In genomic region chr1:41673355-41673754, GRCh38 we compare ENCODE assay signal across 10 cellular contexts.
DNase-seq lines count a peak whose midpoint lies in the region; ATAC-seq and TF ChIP-seq lines count a peak whose summit lies in the region.
"Had no signal": no experiment of that assay in that cellular context is flagged by ENCODE, and none has a peak within 500 bp of the region (broad histone marks: within the 10 kb centered on the region; RNA-seq: fewer than 3 reads in every experiment).

No MANE protein-coding gene starts in this region.

- H3K27ac ChIP-seq in KMS-11, result peak overlapping the region; percentile 92
- H3K27ac ChIP-seq in spleen, result peak overlapping the region; percentile 4 to 80 (median 50)
- no peak overlapping the region for H3K27ac ChIP-seq in SK-N-SH (ENCODE audit: low read depth in 2 of 2, low read length in 1 of 2)

- no peaks in the 10 kb centered on the region for H3K36me3 Mint-ChIP-seq in activated naive CD8-positive, alpha-beta T cell treated with anti-CD3 and anti-CD28 coated beads for 36 hours

- H4K20me1 ChIP-seq in KMS-11 (ENCODE audit: insufficient read depth), result no peaks in the 10 kb centered on the region
- no peaks in the 10 kb centered on the region for H4K20me1 ChIP-seq in SK-N-SH (ENCODE audit: insufficient read depth)

- TF ChIP-seq EP300 in SK-N-SH (IDR thresholded peaks at IDR 0.05; ENCODE audit: borderline replicate concordance in 1 of 2, low read depth in 1 of 2, low read length in 1 of 2), result no peak

- intact Hi-C loops in spleen (cut with DNase I; ENCODE audit: low total_unique reads), result no loop called here

- H2AFZ ChIP-seq in KMS-11 (ENCODE audit: low read depth) (peak overlapping the region; percentile 66), SK-N-SH (ENCODE audit: low read depth) (no peak overlapping the region)

- H3K9me3 Mint-ChIP-seq in activated naive CD8-positive, alpha-beta T cell treated with anti-CD3 and anti-CD28 coated beads for 36 hours, result no peaks in the 10 kb centered on the region

- peak overlapping the region; percentile 96 for H3K4me2 ChIP-seq in KMS-11
- no peak overlapping the region for H3K4me2 ChIP-seq in SK-N-SH
- H3K4me2 ChIP-seq: A549 had no signal

- H3K4me3 Mint-ChIP-seq in activated naive CD8-positive, alpha-beta T cell treated with anti-CD3 and anti-CD28 coated beads for 36 hours, result peak overlapping the region; percentile 63

- peak overlapping the region; percentile 72 for H3K27ac Mint-ChIP-seq in activated naive CD8-positive, alpha-beta T cell treated with anti-CD3 and anti-CD28 coated beads for 36 hours

- H3K36me3 ChIP-seq in KMS-11 (ENCODE audit: insufficient read depth) (no peaks in the 10 kb centered on the region), spleen (no peaks in the 10 kb centered on the region), SK-N-SH (replicated peaks in 1 of 2; ENCODE audit: control insufficient read depth in 1 of 2, insufficient read depth in 2 of 2, low read length in 1 of 2) (no peaks in the 10 kb centered on the region)
- H3K36me3 ChIP-seq: heart right ventricle had no signal

- POLR2A ChIA-PET in SK-N-SH (lab: Yijun Ruan, JAX), result no interaction called here

- H3K4me1 ChIP-seq in KMS-11 (ENCODE audit: low read depth, poor library complexity, severe bottlenecking) (peaks cover 73% of the 10 kb centered on the region), spleen (peaks cover 15 to 44% (median 32%) of the 10 kb centered on the region in 6 donors), SK-N-SH (ENCODE audit: control insufficient read depth in 1 of 2, insufficient read depth in 2 of 2, low read depth in 1 of 2, low read length in 1 of 2) (peaks cover 13 to 15% of the 10 kb centered on the region in 2 experiments; a peak in 2 of 4 replicates)

- no peaks in the 10 kb centered on the region for H3K9me3 ChIP-seq in spleen
- H3K9me3 ChIP-seq in SK-N-SH, result no peaks in the 10 kb centered on the region
- H3K9me3 ChIP-seq: A549, heart right ventricle had no signal

- H3K4me1 Mint-ChIP-seq in activated naive CD8-positive, alpha-beta T cell treated with anti-CD3 and anti-CD28 coated beads for 36 hours, result peaks cover 60% of the 10 kb centered on the region

- no peak for TF ChIP-seq RAD21 in SK-N-SH (IDR thresholded peaks at IDR 0.05; ENCODE audit: low read length)

- H3K9me2 ChIP-seq in SK-N-SH, result no peaks in the 10 kb centered on the region

- no peak overlapping the region for H3K4me3 ChIP-seq in KMS-11 (IDR thresholded peaks at IDR 0.05; ENCODE audit: insufficient read depth, low read depth, low read length)
- H3K4me3 ChIP-seq in spleen, result peak overlapping the region in 2 of 8 donors; percentile 16 to 46
- no peak overlapping the region for H3K4me3 ChIP-seq in SK-N-SH (ENCODE audit: low read depth in 2 of 2, low read length in 1 of 2)
- H3K4me3 ChIP-seq: A549, heart right ventricle had no signal

- no peaks in the 10 kb centered on the region for H3K27me3 Mint-ChIP-seq in activated naive CD8-positive, alpha-beta T cell treated with anti-CD3 and anti-CD28 coated beads for 36 hours

- H3K9ac ChIP-seq in KMS-11, result peak overlapping the region; percentile 67
- H3K9ac ChIP-seq in SK-N-SH, result no peak overlapping the region

- no peaks in the 10 kb centered on the region for H3F3A ChIP-seq in SK-N-SH (replicated peaks; ENCODE audit: insufficient read depth)

- CTCF ChIA-PET in SK-N-SH (lab: Yijun Ruan, JAX), result interaction anchor here (0.9 to 2.6 kb wide), 5 partner anchors 11 to 500 kb away, joined by 3 to 11 read pairs (median 5); no protein-coding TSS in a partner anchor

- peak; percentile 57 to 66 for ATAC-seq in activated CD4-positive, CD25-positive, alpha-beta regulatory T cell treated with anti-CD3 and anti-CD28 coated beads, Interleukin-2, amount 50 U/mL, for 24 hours
- no peak for ATAC-seq in HG03520 (IDR thresholded peaks at IDR 0.05; ENCODE audit: unreplicated experiment)
- ATAC-seq in HG02588 (IDR thresholded peaks at IDR 0.05; ENCODE audit: unreplicated experiment), result no peak
- ATAC-seq: A549 had no signal

- H3K27me3 ChIP-seq in KMS-11 (ENCODE audit: insufficient read depth, low read depth) (no peaks in the 10 kb centered on the region), spleen (replicated peaks in 1 of 7) (no peaks in the 10 kb centered on the region), SK-N-SH (ENCODE audit: insufficient read depth) (no peaks in the 10 kb centered on the region)
- H3K27me3 ChIP-seq: heart right ventricle had no signal

- TF ChIP-seq CTCF in KMS-11 (conservative IDR thresholded peaks at IDR 0.05; ENCODE audit: low read depth, low read length), result no peak
- TF ChIP-seq CTCF in spleen (IDR thresholded peaks at IDR 0.05 in 8 of 11, conservative IDR thresholded peaks at IDR 0.05 in 3 of 11), result no peak
- TF ChIP-seq CTCF in SK-N-SH (IDR thresholded peaks at IDR 0.05), result no peak

- H3K79me2 ChIP-seq in KMS-11 (ENCODE audit: insufficient read depth, low read depth) (no peaks in the 10 kb centered on the region), SK-N-SH (ENCODE audit: insufficient read depth) (no peaks in the 10 kb centered on the region)

- 10 to 20% (median 13%) methylated on average over 4 of the region's 4 CpGs for WGBS in spleen, 5 donors
- WGBS in SK-N-SH (ENCODE audit: low lambda C conversion rate), result 88% methylated on average over 4 of the region's 4 CpGs

- TF ChIP-seq POLR2A in spleen (IDR thresholded peaks at IDR 0.05), result no peak

- no peak for DNase-seq in activated CD4-positive, CD25-positive, alpha-beta regulatory T cell treated with anti-CD3 and anti-CD28 coated beads, Interleukin-2, amount 50 U/mL, for 72 hours
- DNase-seq in activated naive CD8-positive, alpha-beta T cell treated with anti-CD3 and anti-CD28 coated beads for 36 hours, result no peak
- peak; percentile 82 for DNase-seq in spleen
- DNase-seq in SK-N-SH, result no peak
- DNase-seq: heart right ventricle had no signal

TF ChIP-seq in SK-N-SH, 30 proteins besides CTCF, POLR2A, EP300 and RAD21:
- no peak for TF ChIP-seq PBX3 (IDR thresholded peaks at IDR 0.05)
- no peak for TF ChIP-seq RFX5 (IDR thresholded peaks at IDR 0.05; ENCODE audit: low read length)
- no peak for TF ChIP-seq SMC3 (IDR thresholded peaks at IDR 0.05; ENCODE audit: low read depth, low read length)

Comparison
In these comparisons a context has a peak if more than half of its experiments do, and no peak if none do; other contexts are left out.
1. ATAC-seq: peak in activated CD4-positive, CD25-positive, alpha-beta regulatory T cell treated with anti-CD3 and anti-CD28 coated beads, Interleukin-2, amount 50 U/mL, for 24 hours (2 of 2); none in HG03520 (single experiment) and HG02588 (single experiment).
2. H3K27ac ChIP-seq: peak in KMS-11 (single experiment) and spleen (8 of 8); none in SK-N-SH (0 of 2).